In the genomic region with DNA sequence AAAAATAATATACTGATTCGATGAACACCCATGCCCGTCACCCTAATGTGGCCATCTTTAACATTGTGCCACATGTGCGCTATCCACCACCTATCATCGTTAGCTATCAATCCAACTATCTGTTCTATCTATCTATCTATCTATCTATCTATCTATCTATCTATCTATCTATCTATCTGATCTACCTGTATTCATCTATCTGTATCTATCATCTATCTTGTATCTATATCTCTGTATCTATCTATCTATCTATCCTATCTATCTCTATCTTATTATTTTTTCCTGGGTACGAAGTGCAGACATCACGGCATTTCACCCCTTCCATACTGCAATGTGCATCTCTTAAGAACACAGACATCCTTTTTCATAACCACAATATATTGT, we compare ENCODE assay signal across 25 cellular contexts.
"Had no signal": no experiment of that assay in that cellular context is flagged by ENCODE, and none has a peak within 500 bp of the region (broad histone marks: within the 10 kb centered on the region; RNA-seq: fewer than 3 reads in every experiment).

No MANE protein-coding gene starts in this region.

- H3K9me3 ChIP-seq: stomach, suprapubic skin, testis, thoracic aorta, thyroid gland, tibial artery, tibial nerve, transverse colon, upper lobe of left lung, upper lobe of right lung, uterus, vagina had no signal

- FAIRE-seq: urothelium cell line had no signal

- H3K27ac ChIP-seq: stomach, suprapubic skin, testis, thoracic aorta, thyroid gland, tibial artery, tibial nerve, transverse colon, upper lobe of left lung, upper lobe of right lung, uterus, vagina had no signal

- H3K4me3 ChIP-seq: stomach, suprapubic skin, testis, thoracic aorta, thyroid gland, tibial artery, tibial nerve, transverse colon, upper lobe of left lung, upper lobe of right lung, uterus, vagina had no signal

- H3K27me3 ChIP-seq: stomach, suprapubic skin, testis, thyroid gland, tibial artery, tibial nerve, transverse colon, upper lobe of left lung, upper lobe of right lung, uterus, vagina had no signal

- H3K4me1 ChIP-seq: stomach, suprapubic skin, testis, thyroid gland, tibial artery, tibial nerve, transverse colon, upper lobe of left lung, upper lobe of right lung, uterus, vagina had no signal

- H3K36me3 ChIP-seq: stomach, suprapubic skin, thoracic aorta, thyroid gland, tibial artery, tibial nerve, transverse colon, upper lobe of left lung, upper lobe of right lung, uterus, vagina had no signal

- ATAC-seq: stimulated activated memory B cell treated with anti-CD40 and anti-IgM and Interleukin-4, amounts not matched to agents 10 μg/mL and 1 μg/mL and 100 μg/mL, for 72 hours; stimulated activated naive B cell treated with anti-CD40 and anti-IgM and Interleukin-4, amounts not matched to agents 10 μg/mL and 1 μg/mL and 100 μg/mL, for 72 hours; stimulated activated naive CD8-positive, alpha-beta T cell treated with anti-CD3 and anti-CD28 coated beads, Interleukin-15, amount 100 ng/mL, for 72 hours; stimulated activated naive CD8-positive, alpha-beta T cell treated with anti-CD3 and anti-CD28 coated beads, Interleukin-15, Interleukin-2, amounts not matched to agents 100 U/mL and 50 U/mL, for 24 hours; upper lobe of right lung had no signal

- DNase-seq: stimulated activated CD4-positive, alpha-beta T cell treated with anti-CD3 and anti-CD28 coated beads, Interleukin-2, amount 100 ng/mL, for 48 hours; stimulated activated CD4-positive, alpha-beta T cell treated with anti-CD3 and anti-CD28 coated beads, Interleukin-4, amount 100 ng/mL, for 1 hour; stimulated activated CD4-positive, alpha-beta T cell treated with anti-CD3 and anti-CD28 coated beads, Interleukin-4, amount 100 ng/mL, for 24 hours; stimulated activated CD4-positive, alpha-beta T cell treated with anti-CD3 and anti-CD28 coated beads, Interleukin-4, amount 100 ng/mL, for 4 hours; stimulated activated CD8-positive, alpha-beta memory T cell treated with anti-CD3 and anti-CD28 coated beads, Interleukin-4, amount 100 ng/mL, for 48 hours; stimulated activated naive B cell treated with anti-CD40 and anti-IgM and Interleukin-4, amounts not matched to agents 10 μg/mL and 1 μg/mL and 100 μg/mL, for 72 hours; stimulated activated naive CD4-positive, alpha-beta T cell; stimulated activated naive CD4-positive, alpha-beta T cell treated with Interleukin-2 at 50 U/mL for 16 hours; stimulated activated naive CD8-positive, alpha-beta T cell treated with anti-CD3 and anti-CD28 coated beads, Interleukin-15, amount 100 ng/mL, for 72 hours; stimulated activated naive CD8-positive, alpha-beta T cell treated with anti-CD3 and anti-CD28 coated beads, Interleukin-15, Interleukin-2, amounts not matched to agents 100 U/mL and 50 U/mL, for 24 hours; stomach; substantia nigra; testis; thyroid gland; tibial artery; transverse colon; upper lobe of left lung; upper lobe of right lung; uterus had no signal
